ENCODE assay signal across 5 cellular contexts in the genomic region with DNA sequence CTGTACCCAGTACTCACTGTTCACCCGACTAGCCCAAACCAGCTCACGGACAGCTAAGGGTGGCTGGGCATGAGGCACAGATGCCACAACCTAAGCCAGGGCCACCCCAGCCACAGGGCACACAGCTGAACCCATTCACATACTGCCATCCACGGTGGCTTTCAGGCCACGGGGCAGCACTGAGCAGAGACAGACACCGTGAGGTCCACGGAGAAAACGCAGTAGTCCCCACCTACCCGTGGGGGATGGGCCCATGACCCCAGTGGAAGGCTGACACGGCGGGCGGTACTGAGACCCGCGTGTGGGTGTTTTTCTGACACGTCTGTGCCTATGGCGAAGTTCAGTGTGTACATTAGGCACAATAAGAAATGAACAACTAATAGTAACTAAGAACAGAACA.
"Had no signal": no experiment of that assay in that cellular context is flagged by ENCODE, and none has a peak within 500 bp of the region (broad histone marks: within the 10 kb centered on the region; RNA-seq: fewer than 3 reads in every experiment).

No MANE protein-coding gene starts in this region.

- ATAC-seq: HepG2, K562 had no signal

- DNase-seq: IMR-90 had no signal

- H3K27ac Mint-ChIP-seq: IgD-negative memory B cell had no signal

- H3K27ac ChIP-seq: HL-60 had no signal

- H3K27me3 Mint-ChIP-seq: IgD-negative memory B cell had no signal

- H3K4me1 Mint-ChIP-seq: IgD-negative memory B cell had no signal

- H3K4me3 Mint-ChIP-seq: IgD-negative memory B cell had no signal

- H3K9me3 Mint-ChIP-seq: IgD-negative memory B cell had no signal

- H3K36me3 Mint-ChIP-seq: IgD-negative memory B cell had no signal

- H3K4me3 ChIP-seq: K562 had no signal
